ENCODE assay signal across 9 cellular contexts in genomic region chr14:95452176-95452889, GRCh38.
DNase-seq lines count a peak whose midpoint lies in the region; ATAC-seq and TF ChIP-seq lines count a peak whose summit lies in the region.
"Had no signal": no experiment of that assay in that cellular context is flagged by ENCODE, and none has a peak within 500 bp of the region (broad histone marks: within the 10 kb centered on the region; RNA-seq: fewer than 3 reads in every experiment).

No MANE protein-coding gene starts in this region.

- H3K27me3 ChIP-seq in heart right ventricle: no peaks in the 10 kb centered on the region
- H3K27me3 ChIP-seq in PC-9 (ENCODE audit: insufficient read depth, low read depth): no peaks in the 10 kb centered on the region

- intact Hi-C loops in heart right ventricle (cut with DNase I): no loop called here
- intact Hi-C loops in left cardiac atrium (cut with DNase I): no loop called here
- intact Hi-C loops in PC-9 (cut with micrococcal nuclease; ENCODE audit: unreplicated experiment): no loop called here
- intact Hi-C loops in head of caudate nucleus (cut with DNase I): no loop called here

- peak in 2 of 8 donors; percentile 7 to 26 for ATAC-seq in heart right ventricle
- no peak for ATAC-seq in left cardiac atrium
- no peak for ATAC-seq in GM21529 (IDR thresholded peaks at IDR 0.05; ENCODE audit: unreplicated experiment)

- H2AFZ ChIP-seq in PC-9: no peak overlapping the region

- POLR2A ChIA-PET in PC-9 (lab: Charles Lee; ENCODE audit: unreplicated experiment): no interaction called here

- H3K4me3 ChIP-seq in heart right ventricle (no peak overlapping the region), PC-9 (no peak overlapping the region)

- DNase-seq in heart right ventricle (no peak), left cardiac atrium (no peak), PC-9 (no peak), head of caudate nucleus (peak in 30 of 42 donors; percentile 21 to 79 (median 50)), NCI-H2107 (lab: John Stamatoyannopoulos, UW) (no peak), NCI-H146 treated with DMSO at 0.1 percent for 48 hours (lab: John Stamatoyannopoulos, UW; ENCODE audit: unreplicated experiment) (no peak), cerebellar cortex (ENCODE audit: low spot score) (no peak)
- DNase-seq: SHP77 had no signal

- no peaks in the 10 kb centered on the region for H3K9me2 ChIP-seq in PC-9 (ENCODE audit: insufficient read depth)

- no TSS peak for BruUV-seq in PC-9 (replicated peaks; lab: Mats Ljungman, UMichigan)

- peaks cover 0 to 4% (median 0%) of the 10 kb centered on the region in 9 donors for H3K4me1 ChIP-seq in heart right ventricle
- H3K4me1 ChIP-seq in PC-9 (replicated peaks; ENCODE audit: insufficient read depth): no peaks in the 10 kb centered on the region

- TF ChIP-seq CTCF in heart right ventricle (IDR thresholded peaks at IDR 0.05) (peak in 5 of 9 donors; percentile 28 to 44 (median 33)), PC-9 (conservative IDR thresholded peaks at IDR 0.05) (peak; percentile 50)

- H3K79me2 ChIP-seq in PC-9 (ENCODE audit: low read depth): no peaks in the 10 kb centered on the region

- peaks cover 0 to 93% (median 24%) of the 10 kb centered on the region in 9 donors for H3K36me3 ChIP-seq in heart right ventricle
- no peaks in the 10 kb centered on the region for H3K36me3 ChIP-seq in PC-9 (ENCODE audit: low read depth)

- H3K4me2 ChIP-seq in PC-9: no peak overlapping the region

- CTCF ChIA-PET in PC-9 (lab: Charles Lee): no interaction called here

- no peaks in the 10 kb centered on the region for H4K20me1 ChIP-seq in PC-9 (ENCODE audit: insufficient read depth)

- no peak overlapping the region for H3K27ac ChIP-seq in heart right ventricle
- H3K27ac ChIP-seq in PC-9: no peak overlapping the region

- no peaks in the 10 kb centered on the region for H3K9me3 ChIP-seq in heart right ventricle
- no peaks in the 10 kb centered on the region for H3K9me3 ChIP-seq in PC-9 (ENCODE audit: insufficient read depth, low read depth)

- 85 to 91% methylated on average over 18 of the region's 18 CpGs for WGBS in heart right ventricle, 2 donors

- no peaks in the 10 kb centered on the region for H3F3A ChIP-seq in PC-9 (ENCODE audit: insufficient read depth, low read depth)

Comparison
In these comparisons a context has a peak if more than half of its experiments do, and no peak if none do; other contexts are left out.
1. DNase-seq: peak in head of caudate nucleus (30 of 42); none in heart right ventricle (0 of 2), left cardiac atrium (single experiment), PC-9 (0 of 2), NCI-H2107 (single experiment), NCI-H146 treated with DMSO at 0.1 percent for 48 hours (single experiment) and cerebellar cortex (single experiment).